In genomic region chr7:135499818-135500217, GRCh38 we compare ENCODE assay signal across 1 cellular context.
TF ChIP-seq lines count a peak whose summit lies in the region.

No MANE protein-coding gene starts in this region.

TF ChIP-seq in GM23338, 12 proteins besides CTCF, POLR2A, EP300 and RAD21 (continued from another document):
- no peak for TF ChIP-seq ZNF462 (CRISPR knock-in tag; IDR thresholded peaks at IDR 0.05)
- TF ChIP-seq JUNB (IDR thresholded peaks at IDR 0.05; ENCODE audit: unreplicated experiment) = no peak
- TF ChIP-seq NANOG (IDR thresholded peaks at IDR 0.05; ENCODE audit: borderline replicate concordance) = no peak
- TF ChIP-seq EZH2 (IDR thresholded peaks at IDR 0.05; ENCODE audit: low read depth, unreplicated experiment) = no peak
- TF ChIP-seq POLR2AphosphoS5 (IDR thresholded peaks at IDR 0.05; ENCODE audit: low read depth) = no peak
- TF ChIP-seq REST (IDR thresholded peaks at IDR 0.05; ENCODE audit: unreplicated experiment) = no peak
- no peak for TF ChIP-seq STAT1 (IDR thresholded peaks at IDR 0.05; ENCODE audit: unreplicated experiment)
- TF ChIP-seq CREB1 (CRISPR knock-in tag; IDR thresholded peaks at IDR 0.05; ENCODE audit: low read depth) = no peak
- no peak for TF ChIP-seq ZNF114 (CRISPR knock-in tag; IDR thresholded peaks at IDR 0.05)
- TF ChIP-seq EZH2phosphoT487 (IDR thresholded peaks at IDR 0.05; ENCODE audit: unreplicated experiment) = no peak
- TF ChIP-seq ETS1 (IDR thresholded peaks at IDR 0.05) = no peak
